In genomic region chr2:171758762-171759161, GRCh38 we compare ENCODE assay signal across 2 cellular contexts.
DNase-seq lines count a peak whose midpoint lies in the region; ATAC-seq, FAIRE-seq and TF ChIP-seq lines count a peak whose summit lies in the region.
"Not testable (repeated sequence)": the region's sequence is repeated elsewhere in the genome, so short reads cannot be mapped to it uniquely, and the experiment has no call there.

No MANE protein-coding gene starts in this region.

- not testable (repeated sequence) for TF ChIP-seq RAD21 in HepG2 (CRISPR knock-in tag; IDR thresholded peaks at IDR 0.05)

- not testable (repeated sequence) for DNase-seq in CD8-positive, alpha-beta T cell
- peak; percentile 13 for DNase-seq in HepG2 (ENCODE audit: low spot score)

- not testable (repeated sequence) for H3K27me3 Mint-ChIP-seq in CD8-positive, alpha-beta T cell (ENCODE audit: low read depth)

- WGBS in HepG2 (ENCODE audit: low lambda C conversion rate) = 48% methylated on average over 1 of the region's 1 CpG

- H3K27me3 ChIP-seq in CD8-positive, alpha-beta T cell (ENCODE audit: insufficient read depth, low read length); HepG2 (ENCODE audit: control insufficient read depth in 1 of 2, insufficient read depth in 2 of 2, low read length in 2 of 2): not testable (repeated sequence)

- not testable (repeated sequence) for H3K4me3 ChIP-seq in CD8-positive, alpha-beta T cell (ENCODE audit: low read depth, low read length); HepG2 (replicated peaks in 1 of 3; ENCODE audit: insufficient read depth in 1 of 3, low read depth in 2 of 3, low read length in 3 of 3)

- not testable (repeated sequence) for TF ChIP-seq CTCF in CD8-positive, alpha-beta T cell (IDR thresholded peaks at IDR 0.05); HepG2 (CRISPR knock-in tag; IDR thresholded peaks at IDR 0.05)

- H3K27ac Mint-ChIP-seq in CD8-positive, alpha-beta T cell = peak overlapping the region; percentile 7

- H3K9me3 ChIP-seq in CD8-positive, alpha-beta T cell (ENCODE audit: low read length); HepG2 (ENCODE audit: low read length): not testable (repeated sequence)

- peaks cover 25% of the 10 kb centered on the region for H3K9me3 Mint-ChIP-seq in CD8-positive, alpha-beta T cell

- H3K27ac ChIP-seq in CD8-positive, alpha-beta T cell (ENCODE audit: low read depth, low read length); HepG2 (ENCODE audit: extremely low read length, insufficient read depth, low read length): not testable (repeated sequence)

- peaks cover 74% of the 10 kb centered on the region for H3K36me3 Mint-ChIP-seq in CD8-positive, alpha-beta T cell

- POLR2A ChIA-PET in CD8-positive, alpha-beta T cell (lab: Charles Lee) = not testable (repeated sequence)
- POLR2A ChIA-PET in HepG2 (lab: Yijun Ruan, JAX) = interaction anchor here (0.7 kb wide), 1 partner anchor 163 kb away, joined by 3 read pairs; the partner anchor contains the start of gene HAT1

- H3K4me1 ChIP-seq in CD8-positive, alpha-beta T cell (ENCODE audit: insufficient read depth, low read length) = not testable (repeated sequence)
- H3K4me1 ChIP-seq in HepG2 (ENCODE audit: insufficient read depth, low read length) = peaks cover 32% of the 10 kb centered on the region

- not testable (repeated sequence) for TF ChIP-seq POLR2A in HepG2 (IDR thresholded peaks at IDR 0.05; ENCODE audit: insufficient read depth in 1 of 2, low read depth in 2 of 2, low read length in 2 of 2)

- H3K4me3 Mint-ChIP-seq in CD8-positive, alpha-beta T cell = not testable (repeated sequence)

- not testable (repeated sequence) for H3K9ac ChIP-seq in HepG2 (ENCODE audit: insufficient read depth, low read depth, low read length)

- BruUV-seq in HepG2 (replicated peaks; lab: Mats Ljungman, UMichigan) = not testable (repeated sequence)

- peak in 1 of 2 experiments; percentile 25; a peak in 1 of 4 replicates for TF ChIP-seq EP300 in HepG2 (IDR thresholded peaks at IDR 0.05; ENCODE audit: low read depth in 2 of 2, low read length in 2 of 2)
- not testable (repeated sequence) for TF ChIP-seq EP300 in HepG2 (CRISPR knock-in tag; IDR thresholded peaks at IDR 0.05; ENCODE audit: borderline replicate concordance)

- intact Hi-C loops in CD8-positive, alpha-beta T cell (cut with DNase I, micrococcal nuclease); HepG2 (cut with micrococcal nuclease; ENCODE audit: unreplicated experiment): not testable (repeated sequence)

- not testable (repeated sequence) for H4K20me1 ChIP-seq in HepG2 (ENCODE audit: insufficient read depth, low read length)

- in situ Hi-C loops in HepG2 (cut with HindIII; ENCODE audit: extremely low pct_ligation_motif_present, low pct_unique_long_range_greater_than_20kb) = not testable (repeated sequence)

- CTCF ChIA-PET in CD8-positive, alpha-beta T cell (lab: Charles Lee); HepG2 (lab: Yijun Ruan, JAX; ENCODE audit: low intra/inter-chr PET ratio, low total read pairs): not testable (repeated sequence)

- H2AFZ ChIP-seq in HepG2 (ENCODE audit: low read length) = not testable (repeated sequence)

- FAIRE-seq in HepG2 (lab: Jason Lieb, UNC) = not testable (repeated sequence)

- not testable (repeated sequence) for H3K4me1 Mint-ChIP-seq in CD8-positive, alpha-beta T cell (ENCODE audit: low read depth)

- H3K4me2 ChIP-seq in HepG2 (ENCODE audit: low read depth, low read length) = not testable (repeated sequence)

- ATAC-seq in CD8-positive, alpha-beta T cell; HepG2: not testable (repeated sequence)

- H3K79me2 ChIP-seq in HepG2 (ENCODE audit: insufficient read depth, low read length) = not testable (repeated sequence)

- not testable (repeated sequence) for H3K36me3 ChIP-seq in CD8-positive, alpha-beta T cell (ENCODE audit: insufficient read depth, low read length); HepG2 (replicated peaks in 1 of 2; ENCODE audit: control insufficient read depth in 1 of 2, insufficient read depth in 2 of 2, low read length in 2 of 2)

TF ChIP-seq in HepG2, 621 proteins besides CTCF, POLR2A, EP300 and RAD21 (continues in another document):
- peak; percentile 44 for TF ChIP-seq FOXA3 (CRISPR knock-in tag; IDR thresholded peaks at IDR 0.05)
- peak; percentile 73 for TF ChIP-seq ARID5B (CRISPR knock-in tag; IDR thresholded peaks at IDR 0.05)
- TF ChIP-seq ISL2 (CRISPR knock-in tag; IDR thresholded peaks at IDR 0.05) = peak; percentile 84
- TF ChIP-seq ONECUT2 (CRISPR knock-in tag; IDR thresholded peaks at IDR 0.05) = peak; percentile 64
- peak; percentile 36; the same call in 1 of the 2 replicates for TF ChIP-seq CREM (IDR thresholded peaks at IDR 0.05)
- not testable (repeated sequence) for TF ChIP-seq CREM (CRISPR knock-in tag; IDR thresholded peaks at IDR 0.05); FOXP1 (IDR thresholded peaks at IDR 0.05); SOX13 (IDR thresholded peaks at IDR 0.05)
- peak; percentile 48; the same call in 1 of the 2 replicates for TF ChIP-seq FOXP1 (CRISPR knock-in tag; IDR thresholded peaks at IDR 0.05)
- peak; percentile 65; the same call in 1 of the 2 replicates for TF ChIP-seq FOXJ3 (CRISPR knock-in tag; IDR thresholded peaks at IDR 0.05; ENCODE audit: borderline replicate concordance)
- TF ChIP-seq GATAD2A (CRISPR knock-in tag; IDR thresholded peaks at IDR 0.05) = peak; percentile 74
- peak in 1 of 2 experiments; percentile 47; a peak in 1 of 4 replicates for TF ChIP-seq SOX13 (CRISPR knock-in tag; conservative IDR thresholded peaks at IDR 0.05 in 1 of 2, IDR thresholded peaks at IDR 0.05 in 1 of 2)
- TF ChIP-seq NCOA2 (CRISPR knock-in tag; IDR thresholded peaks at IDR 0.05) = peak; percentile 30; the same call in 1 of the 2 replicates
- peak; percentile 59; the same call in 1 of the 2 replicates for TF ChIP-seq TCF7 (IDR thresholded peaks at IDR 0.05; ENCODE audit: low read depth)
- peak; percentile 36; the same call in 1 of the 2 replicates for TF ChIP-seq PAXIP1 (CRISPR knock-in tag; conservative IDR thresholded peaks at IDR 0.05)
- TF ChIP-seq CEBPG (CRISPR knock-in tag; IDR thresholded peaks at IDR 0.05) = peak; percentile 52
